ENCODE assay signal across 15 cellular contexts in the genomic region with DNA sequence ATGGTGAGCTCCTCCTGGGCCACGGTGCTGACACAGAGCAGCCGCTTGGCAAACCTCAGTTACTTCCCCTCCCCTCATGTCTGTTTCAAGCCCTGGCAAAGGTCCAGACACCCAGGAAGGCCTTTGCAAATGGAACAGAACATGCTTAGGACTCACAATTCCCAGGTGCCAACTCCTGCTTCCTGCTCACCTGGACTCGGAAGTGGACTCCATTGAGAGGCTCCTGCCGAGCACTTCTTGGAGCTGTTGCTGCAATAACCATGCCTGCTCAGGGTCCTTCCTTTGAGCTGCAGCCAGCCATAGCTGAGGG. TPM values are rescaled to one million over a fixed set of nuclear protein-coding genes. Genes with fewer than 3 reads are reported as not detected.
DNase-seq lines count a peak whose midpoint lies in the region; ATAC-seq and TF ChIP-seq lines count a peak whose summit lies in the region.
"Had no signal": no experiment of that assay in that cellular context is flagged by ENCODE, and none has a peak within 500 bp of the region (broad histone marks: within the 10 kb centered on the region; RNA-seq: fewer than 3 reads in every experiment).

No MANE protein-coding gene starts in this region.

- H3K27ac ChIP-seq in RWPE1, result peak overlapping the region; percentile 100
- H3K27ac ChIP-seq in CD8-positive, alpha-beta T cell (ENCODE audit: low read depth, low read length), result no peak overlapping the region
- H3K27ac ChIP-seq: thoracic aorta had no signal

- H3K27ac Mint-ChIP-seq in CD8-positive, alpha-beta T cell, result no peak overlapping the region
- H3K27ac Mint-ChIP-seq: H9, immature natural killer cell had no signal

- peaks cover 2% of the 10 kb centered on the region for H3K4me1 Mint-ChIP-seq in CD8-positive, alpha-beta T cell (ENCODE audit: low read depth)

- TF ChIP-seq CTCF in RWPE1 (conservative IDR thresholded peaks at IDR 0.05; ENCODE audit: low read depth) (no peak), mucosa of descending colon (IDR thresholded peaks at IDR 0.05) (no peak)
- TF ChIP-seq CTCF in CD8-positive, alpha-beta T cell (IDR thresholded peaks at IDR 0.05), result no peak

- H3K36me3 ChIP-seq in mucosa of descending colon (ENCODE audit: low read depth), result no peaks in the 10 kb centered on the region
- no peaks in the 10 kb centered on the region for H3K36me3 ChIP-seq in CD8-positive, alpha-beta T cell (ENCODE audit: insufficient read depth, low read length)
- H3K36me3 ChIP-seq: thoracic aorta had no signal

- H3K4me3 ChIP-seq in mucosa of descending colon, result no peak overlapping the region
- H3K4me3 ChIP-seq in CD8-positive, alpha-beta T cell (ENCODE audit: low read depth, low read length), result no peak overlapping the region
- H3K4me3 ChIP-seq: thoracic aorta had no signal

- POLR2A ChIA-PET in RWPE1 (lab: Yijun Ruan, JAX; ENCODE audit: low non-redundant PET), result no interaction called here
- POLR2A ChIA-PET in CD8-positive, alpha-beta T cell (lab: Charles Lee), result no interaction called here

- peaks cover 2% of the 10 kb centered on the region for H3K4me1 ChIP-seq in mucosa of descending colon (ENCODE audit: low read depth)
- peaks cover 4% of the 10 kb centered on the region for H3K4me1 ChIP-seq in CD8-positive, alpha-beta T cell (ENCODE audit: insufficient read depth, low read length)

- DNase-seq in NCI-H1417 (lab: John Stamatoyannopoulos, UW), result peak in 2 of 3 experiments; percentile 48 to 70
- DNase-seq in NCI-H1417 treated with DMSO at 0.1 percent for 48 hours (lab: John Stamatoyannopoulos, UW), result no peak
- peak in 63 of 76 experiments; percentile 17 to 74 (median 43) for DNase-seq in HUDEP-2 (lab: John Stamatoyannopoulos, UW; ENCODE audit: unreplicated experiment in 76 of 76)
- no peak for DNase-seq in RWPE1 (ENCODE audit: low spot score)
- peak in 1 of 3 donors; percentile 42 for DNase-seq in mucosa of descending colon
- DNase-seq in cerebellar nuclear complex (lab: John Stamatoyannopoulos, UW), result no peak
- no peak for DNase-seq in CD8-positive, alpha-beta T cell
- no peak for DNase-seq in NCI-H2171 treated with DMSO at 0.1 percent for 48 hours (lab: John Stamatoyannopoulos, UW)
- DNase-seq: activated CD8-positive, alpha-beta memory T cell treated with anti-CD3 and anti-CD28 coated beads, Interleukin-2, amount 50 U/mL, for 4 hours; dermis blood vessel endothelial cell; H9; immature natural killer cell; naive B cell; NCI-H2227 treated with DMSO at 0.1 percent for 48 hours had no signal

- H3K27me3 ChIP-seq in CD8-positive, alpha-beta T cell (ENCODE audit: insufficient read depth, low read length), result no peaks in the 10 kb centered on the region

- no peaks in the 10 kb centered on the region for H3K9me3 Mint-ChIP-seq in CD8-positive, alpha-beta T cell
- H3K9me3 Mint-ChIP-seq: H9, immature natural killer cell, naive B cell had no signal

- H3K36me3 Mint-ChIP-seq in CD8-positive, alpha-beta T cell, result no peaks in the 10 kb centered on the region
- H3K36me3 Mint-ChIP-seq: immature natural killer cell, naive B cell had no signal

- H3K9me3 ChIP-seq in mucosa of descending colon, result no peaks in the 10 kb centered on the region
- no peaks in the 10 kb centered on the region for H3K9me3 ChIP-seq in CD8-positive, alpha-beta T cell (ENCODE audit: low read length)
- H3K9me3 ChIP-seq: thoracic aorta had no signal

- H3K27me3 Mint-ChIP-seq in CD8-positive, alpha-beta T cell (ENCODE audit: low read depth), result peaks cover 2% of the 10 kb centered on the region
- H3K27me3 Mint-ChIP-seq: naive B cell had no signal

- intact Hi-C loops in mucosa of descending colon (cut with DNase I, micrococcal nuclease), result no loop called here
- intact Hi-C loops in CD8-positive, alpha-beta T cell (cut with DNase I, micrococcal nuclease), result no loop called here

- CTCF ChIA-PET in RWPE1 (lab: Yijun Ruan, JAX), result interaction anchor here (0.6 to 1.7 kb wide), 5 partner anchors 21 to 610 kb away, joined by 3 to 5 read pairs (median 4); no protein-coding TSS in a partner anchor
- CTCF ChIA-PET in CD8-positive, alpha-beta T cell (lab: Charles Lee), result interaction anchor here (0.7 to 10.7 kb wide), 7 partner anchors 21 to 144 kb away, joined by 3 to 109 read pairs (median 4); a partner anchor contains a TSS

- no peak overlapping the region for H3K4me3 Mint-ChIP-seq in CD8-positive, alpha-beta T cell
- H3K4me3 Mint-ChIP-seq: H9, immature natural killer cell had no signal

- ATAC-seq in mucosa of descending colon, result peak; percentile 68
- no peak for ATAC-seq in CD8-positive, alpha-beta T cell

RNA-seq across cellular contexts. Expression of a gene that starts 10.7 kb away (rescaled TPM):
- total RNA-seq in mucosa of descending colon, result 1 to 10 TPM; 1.7 to 3.3 (median 2.3) TPM
- total RNA-seq in CD8-positive, alpha-beta T cell, result under 1 TPM; 0.52 to 0.61 TPM

RNA-seq across cellular contexts. Expression of a gene that starts 10.7 kb away (rescaled TPM):
- under 1 TPM in 2 of 3 donors, not detected in 1; 0.19 to 0.20 TPM for total RNA-seq in mucosa of descending colon
- total RNA-seq in CD8-positive, alpha-beta T cell, result under 1 TPM in 1 of 2 experiments, not detected in 1; 0.30 TPM
- total RNA-seq: dermis blood vessel endothelial cell, H9, thoracic aorta had no signal

RNA-seq across cellular contexts. Expression of a gene that starts 20.3 kb away (rescaled TPM):
- 100 to 1,000 TPM; 175 to 313 (median 255) TPM for total RNA-seq in mucosa of descending colon
- total RNA-seq in CD8-positive, alpha-beta T cell, result 1 to 10 TPM; 6.9 to 7.1 TPM

RNA-seq across cellular contexts. Expression of a gene that starts 28.2 kb away (rescaled TPM):
- 100 to 1,000 TPM in 1 of 3 donors, 10 to 100 TPM in 2; 71.8 to 148 (median 79.7) TPM for total RNA-seq in mucosa of descending colon
- total RNA-seq in CD8-positive, alpha-beta T cell, result 10 to 100 TPM; 10.8 to 11.8 TPM

RNA-seq across cellular contexts. Expression of a gene that starts 29.5 kb away (rescaled TPM):
- total RNA-seq in mucosa of descending colon, result under 1 TPM in 2 of 3 donors, not detected in 1; 0.60 to 0.76 TPM
- not detected for total RNA-seq in CD8-positive, alpha-beta T cell
- total RNA-seq: dermis blood vessel endothelial cell, thoracic aorta had no signal

Comparison
In these comparisons a context has a peak if more than half of its experiments do, and no peak if none do; other contexts are left out.
1. DNase-seq: peak in NCI-H1417 (2 of 3) and HUDEP-2 (63 of 76); none in NCI-H1417 treated with DMSO at 0.1 percent for 48 hours (single experiment), RWPE1 (single experiment), cerebellar nuclear complex (0 of 2), CD8-positive, alpha-beta T cell (0 of 7) and NCI-H2171 treated with DMSO at 0.1 percent for 48 hours (single experiment).
2. RNA of a gene that starts 20.3 kb away (total RNA-seq): 175 to 313 TPM in mucosa of descending colon; 6.9 to 7.1 TPM in CD8-positive, alpha-beta T cell; every median in the first group is over 10 times any median in the second.